8 cellular contexts compared by ENCODE assay signal in genomic region chr4:168831919-168832745, GRCh38.
A peak's percentile ranks its signal among the peaks of the same experiment; 100 is the strongest.
DNase-seq lines count a peak whose midpoint lies in the region; ATAC-seq, FAIRE-seq and TF ChIP-seq lines count a peak whose summit lies in the region.

No MANE protein-coding gene starts in this region.

- H2AK5ac ChIP-seq in trophoblast cell (ENCODE audit: low read length), result peak overlapping the region; percentile 91

- no peaks in the 10 kb centered on the region for H3K9me3 Mint-ChIP-seq in activated naive CD8-positive, alpha-beta T cell treated with anti-CD3 and anti-CD28 coated beads, Interleukin-2, amount 50 U/mL, for 24 hours

- H2BK5ac ChIP-seq in trophoblast cell (ENCODE audit: low read depth, low read length, poor library complexity), result peak overlapping the region; percentile 98

- H3K27ac ChIP-seq in HL-60 (replicated peaks), result no peak overlapping the region
- H3K27ac ChIP-seq in heart left ventricle, result peak overlapping the region; percentile 80 to 97 (median 87)
- peak overlapping the region; percentile 93 for H3K27ac ChIP-seq in trophoblast cell (ENCODE audit: low read depth, low read length)

- peak overlapping the region; percentile 87 for H4K8ac ChIP-seq in trophoblast cell (ENCODE audit: low read depth, low read length)

- H3K4me1 Mint-ChIP-seq in activated naive CD8-positive, alpha-beta T cell treated with anti-CD3 and anti-CD28 coated beads, Interleukin-2, amount 50 U/mL, for 24 hours, result peaks cover 11% of the 10 kb centered on the region

- in situ Hi-C loops in Caki2 (cut with HindIII; ENCODE audit: low pct_unique_long_range_greater_than_20kb, low sequenced_read_pairs) (no loop called here), SK-MEL-5 (cut with HindIII; ENCODE audit: low pct_unique_long_range_greater_than_20kb, low sequenced_read_pairs) (no loop called here)

- H3K79me2 ChIP-seq in trophoblast cell (ENCODE audit: control insufficient read depth, insufficient read depth, low read length, poor library complexity), result peaks cover 30% of the 10 kb centered on the region

- H2BK120ac ChIP-seq in trophoblast cell (ENCODE audit: insufficient read depth, low read length, poor library complexity), result peak overlapping the region; percentile 92

- peaks cover 55% of the 10 kb centered on the region for H3K27me3 ChIP-seq in HL-60 (ENCODE audit: insufficient read depth, poor library complexity, severe bottlenecking)
- H3K27me3 ChIP-seq in heart left ventricle, result peaks cover 0 to 16% (median 0%) of the 10 kb centered on the region in 9 donors
- H3K27me3 ChIP-seq in trophoblast cell (ENCODE audit: insufficient read depth, low read length), result no peaks in the 10 kb centered on the region

- H3K4me1 ChIP-seq in heart left ventricle, result peaks cover 0 to 54% (median 38%) of the 10 kb centered on the region in 12 donors
- H3K4me1 ChIP-seq in trophoblast cell (ENCODE audit: control insufficient read depth in 1 of 2, insufficient read depth in 2 of 2, low read length in 2 of 2), result peaks cover 4 to 11% of the 10 kb centered on the region in 2 experiments

- peak; percentile 50 to 97 for TF ChIP-seq POLR2A in heart left ventricle (IDR thresholded peaks at IDR 0.05)

- H3K9me3 ChIP-seq in heart left ventricle (no peaks in the 10 kb centered on the region), trophoblast cell (ENCODE audit: insufficient read depth, low read depth, low read length) (no peaks in the 10 kb centered on the region)

- TF ChIP-seq CTCF in GM20000 (IDR thresholded peaks at IDR 0.05; ENCODE audit: extremely low read depth, missing control alignments) (no peak), HL-60 (IDR thresholded peaks at IDR 0.05; ENCODE audit: insufficient read depth, low read length) (no peak), heart left ventricle (IDR thresholded peaks at IDR 0.05) (peak in 1 of 12 donors; percentile 13)

- DNase-seq in Caki2 (ENCODE audit: low read depth), result peak; percentile 85
- peak; percentile 76 for DNase-seq in GM20000 (ENCODE audit: low spot score)
- DNase-seq in HL-60 (ENCODE audit: low read depth in 1 of 2, low spot score in 1 of 2), result peak in 1 of 2 experiments; percentile 6
- DNase-seq in SK-MEL-5 (ENCODE audit: low read depth, low spot score), result peak; percentile 66
- peak; percentile 70 for DNase-seq in activated naive CD8-positive, alpha-beta T cell treated with anti-CD3 and anti-CD28 coated beads, Interleukin-2, amount 50 U/mL, for 24 hours
- peak; percentile 78 to 90 (median 87) for DNase-seq in heart left ventricle
- peak; percentile 77 to 91 for DNase-seq in trophoblast cell
- DNase-seq in urothelium cell line (ENCODE audit: low spot score), result peak; percentile 88

- peak overlapping the region; percentile 74 for H3K4me3 Mint-ChIP-seq in activated naive CD8-positive, alpha-beta T cell treated with anti-CD3 and anti-CD28 coated beads, Interleukin-2, amount 50 U/mL, for 24 hours

- H3K79me1 ChIP-seq in trophoblast cell (ENCODE audit: low read length), result peaks cover 19% of the 10 kb centered on the region

- H4K91ac ChIP-seq in trophoblast cell (ENCODE audit: low read depth, low read length), result peak overlapping the region; percentile 90

- intact Hi-C loops in heart left ventricle (cut with DNase I), result loop anchor here in 8 of 10 donors (2.0 to 10.0 kb wide), 8 partner anchors 15 to 247 kb away; no protein-coding TSS in a partner anchor

- peak overlapping the region; percentile 100 for H3K4ac ChIP-seq in trophoblast cell (ENCODE audit: low read depth, low read length)

- ATAC-seq in activated naive CD8-positive, alpha-beta T cell treated with anti-CD3 and anti-CD28 coated beads, Interleukin-2, amount 50 U/mL, for 24 hours, result peak; percentile 87
- ATAC-seq in heart left ventricle, result peak; percentile 56 to 89 (median 86)

- peaks cover 54% of the 10 kb centered on the region for H3K27me3 Mint-ChIP-seq in activated naive CD8-positive, alpha-beta T cell treated with anti-CD3 and anti-CD28 coated beads, Interleukin-2, amount 50 U/mL, for 24 hours

- peak overlapping the region; percentile 97 for H3K9ac ChIP-seq in trophoblast cell (ENCODE audit: low read length)

- peak overlapping the region; percentile 99 for H3K14ac ChIP-seq in trophoblast cell (ENCODE audit: low read length)

- peak overlapping the region; percentile 39 for H3K4me3 ChIP-seq in HL-60 (replicated peaks; ENCODE audit: insufficient read depth, low read length)
- H3K4me3 ChIP-seq in heart left ventricle, result peak overlapping the region; percentile 61 to 95 (median 74)
- H3K4me3 ChIP-seq in trophoblast cell (ENCODE audit: low read depth, low read length), result peak overlapping the region; percentile 93

- peak overlapping the region; percentile 26 for H3K27ac Mint-ChIP-seq in activated naive CD8-positive, alpha-beta T cell treated with anti-CD3 and anti-CD28 coated beads, Interleukin-2, amount 50 U/mL, for 24 hours

- peak overlapping the region; percentile 99 for H3K18ac ChIP-seq in trophoblast cell (ENCODE audit: low read length)

- peak overlapping the region; percentile 65 for H4K12ac ChIP-seq in trophoblast cell (ENCODE audit: low read depth, low read length)

- peak overlapping the region; percentile 55 for H2BK12ac ChIP-seq in trophoblast cell (ENCODE audit: low read length)

- 0 to 1% (median 1%) methylated on average over 51 to 68 of the region's 68 CpGs for WGBS in heart left ventricle, 4 donors
- no CpG with 5 or more reads among the region's 68 CpGs for WGBS in trophoblast cell (ENCODE audit: extremely low coverage, insufficient coverage, insufficient read length)

- no peaks in the 10 kb centered on the region for H3K36me3 Mint-ChIP-seq in activated naive CD8-positive, alpha-beta T cell treated with anti-CD3 and anti-CD28 coated beads, Interleukin-2, amount 50 U/mL, for 24 hours (ENCODE audit: low read depth)

- FAIRE-seq in urothelium cell line (lab: Jason Lieb, UNC), result no peak

- peak overlapping the region; percentile 85 for H2AFZ ChIP-seq in trophoblast cell (ENCODE audit: insufficient read depth, low read length, poor library complexity)

- peak overlapping the region; percentile 84 for H3K4me2 ChIP-seq in trophoblast cell (ENCODE audit: low read length)

- H3K23ac ChIP-seq in trophoblast cell (ENCODE audit: low read length), result no peak overlapping the region

- H3K36me3 ChIP-seq in heart left ventricle (no peaks in the 10 kb centered on the region), trophoblast cell (ENCODE audit: control insufficient read depth in 1 of 2, insufficient read depth in 2 of 2, low read length in 2 of 2) (peaks cover 5 to 10% of the 10 kb centered on the region in 2 experiments)

Comparison
In these comparisons a context has a peak if more than half of its experiments do, and no peak if none do; other contexts are left out.
1. H3K4me3 ChIP-seq: peak in every context shown above with its lines; median percentile 93 in trophoblast cell; 74 in heart left ventricle; 39 in HL-60.